Comparison of ENCODE assay signal across 9 cellular contexts in the genomic region with DNA sequence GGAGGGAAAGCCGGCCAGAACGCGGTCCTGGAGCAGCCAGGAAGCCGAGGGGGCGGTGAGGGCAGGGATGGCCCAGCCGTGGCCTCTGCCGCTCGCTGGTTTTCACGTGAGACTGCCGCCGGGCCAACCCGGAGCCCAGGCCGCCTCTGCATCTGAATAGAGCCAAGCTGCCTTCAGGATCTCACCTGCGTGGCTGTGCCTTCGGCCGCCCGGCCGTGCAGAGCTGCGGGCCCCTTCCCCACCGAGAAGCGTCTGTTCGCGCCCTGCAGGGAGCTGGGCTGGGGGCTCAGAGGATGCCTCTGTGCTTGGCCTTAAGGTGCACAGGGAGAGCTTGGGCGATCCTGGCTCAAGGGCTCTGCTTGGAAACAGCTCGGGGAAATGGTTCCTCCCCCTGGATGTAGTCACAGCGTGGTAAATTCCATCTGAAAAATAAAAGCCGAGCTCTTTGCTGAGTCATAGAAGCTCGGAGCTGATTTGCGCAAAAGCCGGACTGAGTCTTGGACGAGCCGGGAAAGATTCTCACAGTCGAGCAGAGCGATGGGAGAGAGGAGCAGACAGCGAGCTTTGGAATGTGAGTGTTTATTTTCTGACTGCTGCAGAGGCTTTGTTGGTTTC. TPM values are rescaled to one million over a fixed set of nuclear protein-coding genes. Genes with fewer than 3 reads are reported as not detected.
DNase-seq lines count a peak whose midpoint lies in the region; TF ChIP-seq lines count a peak whose summit lies in the region.
"Had no signal": no experiment of that assay in that cellular context is flagged by ENCODE, and none has a peak within 500 bp of the region (broad histone marks: within the 10 kb centered on the region; RNA-seq: fewer than 3 reads in every experiment).

A gene (plus strand): TSS at position 456 of the 615 bp plus-strand sequence. CDS start 38,863 bp downstream, outside the sequence.

- H3K4me1 Mint-ChIP-seq in activated T-helper 1 cell treated with anti-CD3 and anti-CD28 coated beads, Interleukin-12 subunit alpha, Interleukin-12 subunit beta, Interleukin-2, Interleukin-4 antibody, amounts not matched to agents 30 ng/mL and 10 ng/mL and 1 ng/mL, durations not matched to agents 14 hours and 24 hours and 36 hours (ENCODE audit: low read depth): no peaks in the 10 kb centered on the region
- peaks cover 19% of the 10 kb centered on the region for H3K4me1 Mint-ChIP-seq in nephron progenitor cell

- H2AFZ ChIP-seq in OCI-LY7 (ENCODE audit: low read length): no peak within 1 kb of the TSS

- H3K9me3 Mint-ChIP-seq in activated T-helper 1 cell treated with anti-CD3 and anti-CD28 coated beads, Interleukin-12 subunit alpha, Interleukin-12 subunit beta, Interleukin-2, Interleukin-4 antibody, amounts not matched to agents 30 ng/mL and 10 ng/mL and 1 ng/mL, durations not matched to agents 14 hours and 24 hours and 36 hours: no peaks in the 10 kb centered on the region
- H3K9me3 Mint-ChIP-seq in nephron progenitor cell: peaks cover 3% of the 10 kb centered on the region

- CTCF ChIA-PET in OCI-LY7 (lab: Charles Lee; ENCODE audit: unreplicated experiment): interaction anchor here (1.2 kb wide), 1 partner anchor 180 kb away, joined by 4 read pairs; no protein-coding TSS in a partner anchor

- no peak for TF ChIP-seq CTCF in nephron progenitor cell (IDR thresholded peaks at IDR 0.05)
- TF ChIP-seq CTCF in OCI-LY7 (conservative IDR thresholded peaks at IDR 0.05; ENCODE audit: low read length): no peak

- intact Hi-C loops in activated T-helper 1 cell treated with anti-CD3 and anti-CD28 coated beads, Interleukin-12 subunit alpha, Interleukin-12 subunit beta, Interleukin-2, Interleukin-4 antibody, amounts not matched to agents 30 ng/mL and 10 ng/mL and 1 ng/mL, durations not matched to agents 14 hours and 24 hours and 36 hours (cut with micrococcal nuclease): no loop called here
- intact Hi-C loops in OCI-LY7 (cut with micrococcal nuclease; ENCODE audit: unreplicated experiment): no loop called here

- DNase-seq in SIG-M5 treated with dmso at 0.1 percent for 504 hours (lab: John Stamatoyannopoulos, UW; ENCODE audit: unreplicated experiment): peak; percentile 5
- no peak for DNase-seq in SIG-M5 (lab: John Stamatoyannopoulos, UW)
- no peak for DNase-seq in activated T-helper 1 cell treated with anti-CD3 and anti-CD28 coated beads, Interleukin-12 subunit alpha, Interleukin-12 subunit beta, Interleukin-2, Interleukin-4 antibody, amounts not matched to agents 30 ng/mL and 10 ng/mL and 1 ng/mL, durations not matched to agents 14 hours and 24 hours and 36 hours (ENCODE audit: low spot score)
- DNase-seq in foreskin melanocyte: peak; percentile 49
- peak; percentile 29 for DNase-seq in nephron progenitor cell
- DNase-seq in OCI-LY7 (ENCODE audit: low spot score): no peak
- no peak for DNase-seq in stimulated activated CD8-positive, alpha-beta memory T cell treated with anti-CD3 and anti-CD28 coated beads, Interleukin-4, amount 100 ng/mL, for 48 hours
- DNase-seq in activated CD4-positive, CD25-positive, alpha-beta regulatory T cell (lab: John Stamatoyannopoulos, UW): no peak
- DNase-seq: DND-41 had no signal

- BruUV-seq in OCI-LY7 (replicated peaks; lab: Mats Ljungman, UMichigan): no TSS peak

- H3K4me3 Mint-ChIP-seq in activated T-helper 1 cell treated with anti-CD3 and anti-CD28 coated beads, Interleukin-12 subunit alpha, Interleukin-12 subunit beta, Interleukin-2, Interleukin-4 antibody, amounts not matched to agents 30 ng/mL and 10 ng/mL and 1 ng/mL, durations not matched to agents 14 hours and 24 hours and 36 hours: peak within 1 kb of the TSS; percentile 65
- peak within 1 kb of the TSS; percentile 64 for H3K4me3 Mint-ChIP-seq in nephron progenitor cell

- POLR2A ChIA-PET in OCI-LY7 (lab: Charles Lee): no interaction called here

- no peaks in the 10 kb centered on the region for H3K79me2 ChIP-seq in OCI-LY7 (ENCODE audit: insufficient read depth, low read depth, low read length)

- no peaks in the 10 kb centered on the region for H3K9me3 ChIP-seq in OCI-LY7 (ENCODE audit: low read length)

- no peak within 1 kb of the TSS for H3K27ac ChIP-seq in OCI-LY7 (ENCODE audit: low read depth, low read length, poor library complexity, severe bottlenecking)

- no peaks in the 10 kb centered on the region for H3K36me3 ChIP-seq in OCI-LY7 (ENCODE audit: insufficient read depth, low read length)

- peaks cover 10% of the 10 kb centered on the region for H3K27me3 Mint-ChIP-seq in activated T-helper 1 cell treated with anti-CD3 and anti-CD28 coated beads, Interleukin-12 subunit alpha, Interleukin-12 subunit beta, Interleukin-2, Interleukin-4 antibody, amounts not matched to agents 30 ng/mL and 10 ng/mL and 1 ng/mL, durations not matched to agents 14 hours and 24 hours and 36 hours (ENCODE audit: insufficient read depth)
- peaks cover 49% of the 10 kb centered on the region for H3K27me3 Mint-ChIP-seq in nephron progenitor cell (ENCODE audit: low read depth, poor library complexity)

- no peak within 1 kb of the TSS for H3K27ac Mint-ChIP-seq in activated T-helper 1 cell treated with anti-CD3 and anti-CD28 coated beads, Interleukin-12 subunit alpha, Interleukin-12 subunit beta, Interleukin-2, Interleukin-4 antibody, amounts not matched to agents 30 ng/mL and 10 ng/mL and 1 ng/mL, durations not matched to agents 14 hours and 24 hours and 36 hours
- no peak within 1 kb of the TSS for H3K27ac Mint-ChIP-seq in nephron progenitor cell

- H3K36me3 Mint-ChIP-seq in activated T-helper 1 cell treated with anti-CD3 and anti-CD28 coated beads, Interleukin-12 subunit alpha, Interleukin-12 subunit beta, Interleukin-2, Interleukin-4 antibody, amounts not matched to agents 30 ng/mL and 10 ng/mL and 1 ng/mL, durations not matched to agents 14 hours and 24 hours and 36 hours (ENCODE audit: low read depth): no peaks in the 10 kb centered on the region
- no peaks in the 10 kb centered on the region for H3K36me3 Mint-ChIP-seq in nephron progenitor cell (ENCODE audit: low read depth)

- no peaks in the 10 kb centered on the region for H4K20me1 ChIP-seq in OCI-LY7 (ENCODE audit: insufficient read depth, low read length)

- H3K4me3 ChIP-seq in OCI-LY7 (ENCODE audit: low read depth, low read length, poor library complexity, severe bottlenecking): no peak within 1 kb of the TSS

- no peaks in the 10 kb centered on the region for H3K9me2 ChIP-seq in OCI-LY7 (ENCODE audit: insufficient read depth, low read length)

- no peak within 1 kb of the TSS for H3K4me2 ChIP-seq in OCI-LY7 (ENCODE audit: low read length)

- H3K4me1 ChIP-seq in OCI-LY7 (ENCODE audit: insufficient read depth, low read length, poor library complexity, severe bottlenecking): no peaks in the 10 kb centered on the region

RNA-seq across cellular contexts. Expression of the gene that starts here (rescaled TPM):
- total RNA-seq in activated T-helper 1 cell treated with anti-CD3 and anti-CD28 coated beads, Interleukin-12 subunit alpha, Interleukin-12 subunit beta, Interleukin-2, Interleukin-4 antibody, amounts not matched to agents 30 ng/mL and 10 ng/mL and 1 ng/mL, durations not matched to agents 14 hours and 24 hours and 36 hours: 1.1 and 1.3 TPM in 2 replicates
- total RNA-seq in OCI-LY7 (2014; rRNA removed; shearing (Covaris generic)): 0.15 and 0.54 TPM in 2 replicates
- total RNA-seq in OCI-LY7 (2022): 0.89 and 1.1 TPM in 2 replicates

Comparison
In these comparisons a context has a peak if more than half of its experiments do, and no peak if none do; other contexts are left out.
1. DNase-seq: peak in SIG-M5 treated with dmso at 0.1 percent for 504 hours (single experiment), foreskin melanocyte (single experiment) and nephron progenitor cell (single experiment); none in SIG-M5 (single experiment), activated T-helper 1 cell treated with anti-CD3 and anti-CD28 coated beads, Interleukin-12 subunit alpha, Interleukin-12 subunit beta, Interleukin-2, Interleukin-4 antibody, amounts not matched to agents 30 ng/mL and 10 ng/mL and 1 ng/mL, durations not matched to agents 14 hours and 24 hours and 36 hours (single experiment), OCI-LY7 (single experiment), stimulated activated CD8-positive, alpha-beta memory T cell treated with anti-CD3 and anti-CD28 coated beads, Interleukin-4, amount 100 ng/mL, for 48 hours (single experiment) and activated CD4-positive, CD25-positive, alpha-beta regulatory T cell (0 of 4).